In genomic region chr1:39394598-39394997, GRCh38 we compare ENCODE assay signal across 8 cellular contexts.
DNase-seq lines count a peak whose midpoint lies in the region; ATAC-seq and TF ChIP-seq lines count a peak whose summit lies in the region.

No MANE protein-coding gene starts in this region.

- H3K9me3 ChIP-seq in stomach smooth muscle (ENCODE audit: control insufficient read depth in 2 of 2, low read length in 2 of 2), result no peaks in the 10 kb centered on the region
- no peaks in the 10 kb centered on the region for H3K9me3 ChIP-seq in BE2C

- no peak overlapping the region for H3K4me3 ChIP-seq in stomach smooth muscle (ENCODE audit: low read length in 2 of 2)
- H3K4me3 ChIP-seq in BE2C (ENCODE audit: low read depth, low read length), result no peak overlapping the region

- DNase-seq in activated CD8-positive, alpha-beta memory T cell treated with anti-CD3 and anti-CD28 coated beads, Interleukin-2, amount 10 ng/mL, durations not matched to agents 7 days and 5 days, result no peak
- DNase-seq in activated CD8-positive, alpha-beta memory T cell treated with anti-CD3 and anti-CD28 coated beads, Interleukin-2, amount 50 U/mL, for 48 hours, result no peak
- DNase-seq in T-helper 1 cell, result peak in 3 of 5 donors; percentile 10 to 19 (median 10)
- peak in 2 of 3 donors; percentile 6 to 12 for DNase-seq in immature natural killer cell
- DNase-seq in BE2C, result no peak
- no peak for DNase-seq in COR-L47 (lab: John Stamatoyannopoulos, UW)

- H3K9me3 Mint-ChIP-seq in activated CD8-positive, alpha-beta memory T cell treated with anti-CD3 and anti-CD28 coated beads, Interleukin-2, amount 10 ng/mL, durations not matched to agents 7 days and 5 days (ENCODE audit: low read depth), result no peaks in the 10 kb centered on the region
- no peaks in the 10 kb centered on the region for H3K9me3 Mint-ChIP-seq in immature natural killer cell

- H3K9ac ChIP-seq in stomach smooth muscle (ENCODE audit: low read length in 2 of 2), result no peak overlapping the region

- CTCF ChIA-PET in activated CD8-positive, alpha-beta memory T cell treated with anti-CD3 and anti-CD28 coated beads, Interleukin-2, amount 10 ng/mL, durations not matched to agents 7 days and 5 days (lab: Charles Lee), result interaction anchor here (1.0 to 1.1 kb wide), 2 partner anchors 13 to 144 kb away, joined by 3 read pairs; no protein-coding TSS in a partner anchor

- TF ChIP-seq CTCF in BE2C (IDR thresholded peaks at IDR 0.05; ENCODE audit: low read depth, low read length), result no peak

- ATAC-seq in activated CD8-positive, alpha-beta memory T cell treated with anti-CD3 and anti-CD28 coated beads, Interleukin-2, amount 10 ng/mL, durations not matched to agents 7 days and 5 days, result peak; percentile 43
- no peak for ATAC-seq in HG02571 (IDR thresholded peaks at IDR 0.05; ENCODE audit: unreplicated experiment)

- no peak overlapping the region for H3K27ac Mint-ChIP-seq in activated CD8-positive, alpha-beta memory T cell treated with anti-CD3 and anti-CD28 coated beads, Interleukin-2, amount 10 ng/mL, durations not matched to agents 7 days and 5 days
- peak overlapping the region in 4 of 6 donors; percentile 15 to 46 (median 32) for H3K27ac Mint-ChIP-seq in immature natural killer cell

- H3K27me3 Mint-ChIP-seq in activated CD8-positive, alpha-beta memory T cell treated with anti-CD3 and anti-CD28 coated beads, Interleukin-2, amount 10 ng/mL, durations not matched to agents 7 days and 5 days, result no peaks in the 10 kb centered on the region
- H3K27me3 Mint-ChIP-seq in immature natural killer cell (ENCODE audit: low read depth in 3 of 3), result peaks cover 0 to 5% (median 1%) of the 10 kb centered on the region in 3 donors

- no peaks in the 10 kb centered on the region for H3K27me3 ChIP-seq in stomach smooth muscle (ENCODE audit: control insufficient read depth in 1 of 2, insufficient read depth in 2 of 2, low read length in 2 of 2)
- no peaks in the 10 kb centered on the region for H3K27me3 ChIP-seq in BE2C

- H3K4me3 Mint-ChIP-seq in activated CD8-positive, alpha-beta memory T cell treated with anti-CD3 and anti-CD28 coated beads, Interleukin-2, amount 10 ng/mL, durations not matched to agents 7 days and 5 days, result no peak overlapping the region
- H3K4me3 Mint-ChIP-seq in immature natural killer cell, result no peak overlapping the region

- H3K4me1 ChIP-seq in stomach smooth muscle (ENCODE audit: control insufficient read depth, insufficient read depth, low read length), result peaks cover 59% of the 10 kb centered on the region
- H3K4me1 ChIP-seq in BE2C, result no peaks in the 10 kb centered on the region

- H3K27ac ChIP-seq in stomach smooth muscle (ENCODE audit: low read length), result peak overlapping the region; percentile 58

- peaks cover 41% of the 10 kb centered on the region for H3K36me3 Mint-ChIP-seq in activated CD8-positive, alpha-beta memory T cell treated with anti-CD3 and anti-CD28 coated beads, Interleukin-2, amount 10 ng/mL, durations not matched to agents 7 days and 5 days
- H3K36me3 Mint-ChIP-seq in immature natural killer cell, result peaks cover 3 to 20% (median 8%) of the 10 kb centered on the region in 3 donors

- peaks cover 80% of the 10 kb centered on the region for H3K4me1 Mint-ChIP-seq in activated CD8-positive, alpha-beta memory T cell treated with anti-CD3 and anti-CD28 coated beads, Interleukin-2, amount 10 ng/mL, durations not matched to agents 7 days and 5 days
- peaks cover 78 to 97% of the 10 kb centered on the region in 2 donors for H3K4me1 Mint-ChIP-seq in immature natural killer cell

- H3K36me3 ChIP-seq in stomach smooth muscle (ENCODE audit: control insufficient read depth in 2 of 2, insufficient read depth in 2 of 2, low read length in 2 of 2), result peaks cover 4 to 5% of the 10 kb centered on the region in 2 donors
- H3K36me3 ChIP-seq in BE2C, result no peaks in the 10 kb centered on the region

Comparison
In these comparisons a context has a peak if more than half of its experiments do, and no peak if none do; other contexts are left out.
1. DNase-seq: peak in T-helper 1 cell (3 of 5) and immature natural killer cell (2 of 3); none in activated CD8-positive, alpha-beta memory T cell treated with anti-CD3 and anti-CD28 coated beads, Interleukin-2, amount 10 ng/mL, durations not matched to agents 7 days and 5 days (single experiment), activated CD8-positive, alpha-beta memory T cell treated with anti-CD3 and anti-CD28 coated beads, Interleukin-2, amount 50 U/mL, for 48 hours (single experiment), BE2C (single experiment) and COR-L47 (single experiment).